ENCODE assay signal across 1 cellular context in genomic region chr21:44872266-44872567, GRCh38.
TF ChIP-seq lines count a peak whose summit lies in the region.

No MANE protein-coding gene starts in this region.

TF ChIP-seq in K562, 482 proteins besides CTCF, POLR2A, EP300 and RAD21:
- TF ChIP-seq HMBOX1 (IDR thresholded peaks at IDR 0.05) (peak; percentile 35; the same call in 1 of the 2 replicates), POLR3G (IDR thresholded peaks at IDR 0.05; ENCODE audit: extremely low read depth, insufficient read length, insufficient replicate concordance) (no peak), KAT7 (CRISPR knock-in tag; IDR thresholded peaks at IDR 0.05; ENCODE audit: borderline replicate concordance) (0 out of 2 replicates have a peak, but pooled peaks have one; percentile 23), YY1 (IDR thresholded peaks at IDR 0.05; ENCODE audit: borderline replicate concordance in 1 of 3, control insufficient read depth in 1 of 3, extremely low read depth in 1 of 3, insufficient read depth in 3 of 3, insufficient read length in 1 of 3, insufficient replicate concordance in 2 of 3, low read depth in 1 of 3, low read length in 2 of 3) (peak in 1 of 3 experiments; percentile 20), MYC (IDR thresholded peaks at IDR 0.05; ENCODE audit: low read depth, low read length) (0 out of 2 replicates have a peak, but pooled peaks have one; percentile 15), MYC (CRISPR knock-in tag; IDR thresholded peaks at IDR 0.05; ENCODE audit: borderline replicate concordance, low read depth) (no peak), CEBPG (CRISPR knock-in tag; IDR thresholded peaks at IDR 0.05) (no peak), CEBPG (tag; conservative IDR thresholded peaks at IDR 0.05 in 1 of 2, IDR thresholded peaks at IDR 0.05 in 1 of 2) (peak in 1 of 2 experiments; percentile 54; a peak in 2 of 4 replicates), BCOR (IDR thresholded peaks at IDR 0.05) (0 out of 2 replicates have a peak, but pooled peaks have one; percentile 6), JUND (IDR thresholded peaks at IDR 0.05; ENCODE audit: borderline replicate concordance, low read depth, low read length) (no peak), JUND (tag; IDR thresholded peaks at IDR 0.05; ENCODE audit: borderline replicate concordance, low read depth, low read length) (no peak), CBX3 (IDR thresholded peaks at IDR 0.05; ENCODE audit: borderline replicate concordance in 1 of 2, low read length in 2 of 2) (0 out of 3 replicates have a peak, but pooled peaks of 1 of the 2 experiments have one; percentile 1), CEBPB (tag; IDR thresholded peaks at IDR 0.05) (peak; percentile 71)
